In genomic region chr15:64460206-64460736, GRCh38 we compare ENCODE assay signal across 1 cellular context.
TF ChIP-seq lines count a peak whose summit lies in the region.

Gene ZNF609, plus strand, starts transcription at chr15:64460578. Its CDS starts 38,842 bp downstream, at chr15:64499420.

TF ChIP-seq in HepG2, 621 proteins besides CTCF, POLR2A, EP300 and RAD21 (continued from another document and continues in another):
- no peak for TF ChIP-seq ZNF562 (CRISPR knock-in tag; IDR thresholded peaks at IDR 0.05; ENCODE audit: borderline replicate concordance)
- no peak for TF ChIP-seq SNAI1 (CRISPR knock-in tag; IDR thresholded peaks at IDR 0.05; ENCODE audit: borderline replicate concordance)
- TF ChIP-seq ZNF768 (CRISPR knock-in tag; IDR thresholded peaks at IDR 0.05), result peak; percentile 79
- TF ChIP-seq ZFP91 (CRISPR knock-in tag; IDR thresholded peaks at IDR 0.05; ENCODE audit: borderline replicate concordance), result peak; percentile 49
- TF ChIP-seq ZNF446 (CRISPR knock-in tag; IDR thresholded peaks at IDR 0.05), result no peak
- no peak for TF ChIP-seq ZNF670 (CRISPR knock-in tag; IDR thresholded peaks at IDR 0.05; ENCODE audit: borderline replicate concordance)
- TF ChIP-seq ZNF121 (CRISPR knock-in tag; IDR thresholded peaks at IDR 0.05), result 0 out of 2 replicates have a peak, but pooled peaks have one; percentile 20
- TF ChIP-seq PRDM4 (CRISPR knock-in tag; IDR thresholded peaks at IDR 0.05; ENCODE audit: borderline replicate concordance), result no peak
- peak; percentile 71 for TF ChIP-seq THAP11 (CRISPR knock-in tag; IDR thresholded peaks at IDR 0.05)
- TF ChIP-seq ZNF609 (CRISPR knock-in tag; IDR thresholded peaks at IDR 0.05; ENCODE audit: borderline replicate concordance), result peak; percentile 70; the same call in 1 of the 2 replicates
- no peak for TF ChIP-seq MTERF4 (CRISPR knock-in tag; IDR thresholded peaks at IDR 0.05)
- no peak for TF ChIP-seq ZNF703 (CRISPR knock-in tag; IDR thresholded peaks at IDR 0.05; ENCODE audit: borderline replicate concordance)
- TF ChIP-seq ZNF276 (CRISPR knock-in tag; IDR thresholded peaks at IDR 0.05; ENCODE audit: low read depth), result no peak
- TF ChIP-seq KDM4B (CRISPR knock-in tag; IDR thresholded peaks at IDR 0.05), result peak; percentile 84; the same call in 1 of the 2 replicates
- no peak; the same call in 1 of the 2 replicates for TF ChIP-seq SNAPC4 (CRISPR knock-in tag; IDR thresholded peaks at IDR 0.05)
- peak; percentile 56; the same call in 1 of the 2 replicates for TF ChIP-seq NR2C2 (CRISPR knock-in tag; IDR thresholded peaks at IDR 0.05; ENCODE audit: borderline replicate concordance)
- no peak for TF ChIP-seq HNF1A (IDR thresholded peaks at IDR 0.05; ENCODE audit: low read depth)
- peak; percentile 69; the same call in 1 of the 2 replicates for TF ChIP-seq HNF1A (CRISPR knock-in tag; IDR thresholded peaks at IDR 0.05; ENCODE audit: borderline replicate concordance)
- TF ChIP-seq ZNF264 (CRISPR knock-in tag; IDR thresholded peaks at IDR 0.05), result no peak
- peak; percentile 94 for TF ChIP-seq ZNF788 (CRISPR knock-in tag; IDR thresholded peaks at IDR 0.05; ENCODE audit: borderline replicate concordance)
- no peak for TF ChIP-seq FUBP1 (CRISPR knock-in tag; IDR thresholded peaks at IDR 0.05; ENCODE audit: borderline replicate concordance)
- peak; percentile 46; the same call in 1 of the 2 replicates for TF ChIP-seq MYC (CRISPR knock-in tag; IDR thresholded peaks at IDR 0.05; ENCODE audit: borderline replicate concordance)
- TF ChIP-seq HHEX (CRISPR knock-in tag; IDR thresholded peaks at IDR 0.05), result no peak
- peak; percentile 59; the same call in 1 of the 2 replicates for TF ChIP-seq MIER3 (CRISPR knock-in tag; IDR thresholded peaks at IDR 0.05; ENCODE audit: borderline replicate concordance)
- 0 out of 2 replicates have a peak, but pooled peaks have one; percentile 65 for TF ChIP-seq NFKBIZ (CRISPR knock-in tag; IDR thresholded peaks at IDR 0.05)
- TF ChIP-seq SRSF4 (IDR thresholded peaks at IDR 0.05; ENCODE audit: low read depth, low read length, poor library complexity, severe bottlenecking), result no peak
- TF ChIP-seq ZNF501 (CRISPR knock-in tag; IDR thresholded peaks at IDR 0.05), result peak; percentile 56; the same call in 1 of the 2 replicates
- no peak for TF ChIP-seq ZSCAN20 (CRISPR knock-in tag; IDR thresholded peaks at IDR 0.05; ENCODE audit: borderline replicate concordance)
- TF ChIP-seq CEBPG (CRISPR knock-in tag; IDR thresholded peaks at IDR 0.05), result peak; percentile 30; the same call in 1 of the 2 replicates
- TF ChIP-seq POLR2AphosphoS2 (IDR thresholded peaks at IDR 0.05; ENCODE audit: low read depth, low read length), result no peak
- TF ChIP-seq ZNF672 (CRISPR knock-in tag; IDR thresholded peaks at IDR 0.05), result no peak
- TF ChIP-seq ZNF83 (CRISPR knock-in tag; IDR thresholded peaks at IDR 0.05; ENCODE audit: borderline replicate concordance), result 0 out of 2 replicates have a peak, but pooled peaks have one; percentile 70
